ENCODE assay signal across 9 cellular contexts in genomic region chr17:74566132-74566753, GRCh38. TPM values are rescaled to one million over a fixed set of nuclear protein-coding genes. Genes with fewer than 3 reads are reported as not detected.
DNase-seq lines count a peak whose midpoint lies in the region; ATAC-seq and TF ChIP-seq lines count a peak whose summit lies in the region.
"Had no signal": no experiment of that assay in that cellular context is flagged by ENCODE, and none has a peak within 500 bp of the region (broad histone marks: within the 10 kb centered on the region; RNA-seq: fewer than 3 reads in every experiment).

No MANE protein-coding gene starts in this region.

- no peak overlapping the region for H3K27ac ChIP-seq in tibial artery

- no peaks in the 10 kb centered on the region for H3K36me3 ChIP-seq in tibial artery

- peaks cover 32% of the 10 kb centered on the region for H3K27me3 Mint-ChIP-seq in activated naive CD8-positive, alpha-beta T cell treated with anti-CD3 and anti-CD28 coated beads for 36 hours
- peaks cover 84% of the 10 kb centered on the region for H3K27me3 Mint-ChIP-seq in T-helper 17 cell

- ATAC-seq in T-helper 17 cell: no peak

- no peak overlapping the region for H3K4me3 ChIP-seq in tibial artery

- H3K36me3 Mint-ChIP-seq in activated naive CD8-positive, alpha-beta T cell treated with anti-CD3 and anti-CD28 coated beads for 36 hours: no peaks in the 10 kb centered on the region
- H3K36me3 Mint-ChIP-seq in T-helper 17 cell (ENCODE audit: low read depth): peaks cover 17% of the 10 kb centered on the region
- H3K36me3 Mint-ChIP-seq: activated naive CD4-positive, alpha-beta T cell treated with anti-CD3 and anti-CD28 coated beads, Interleukin-2, amount 50 U/mL, for 24 hours had no signal

- DNase-seq in activated gamma-delta T cell treated with Interleukin-2 at 50 U/mL for 16 hours (peak; percentile 14), activated gamma-delta T cell (lab: John Stamatoyannopoulos, UW) (no peak), NCI-H1092 treated with DMSO at 0.1 percent for 48 hours (lab: John Stamatoyannopoulos, UW) (peak; percentile 8), iris pigment epithelial cell (ENCODE audit: low read depth) (peak; percentile 15), tibial artery (peak in 1 of 2 donors; percentile 35), T-helper 17 cell (no peak), inferior parietal cortex (ENCODE audit: extremely low spot score) (no peak)
- DNase-seq in activated naive CD8-positive, alpha-beta T cell treated with anti-CD3 and anti-CD28 coated beads for 36 hours: peak; percentile 19

- intact Hi-C loops in tibial artery (cut with DNase I; ENCODE audit: low total_unique reads): no loop called here

- H3K27me3 ChIP-seq in tibial artery: peaks cover 0 to 33% of the 10 kb centered on the region in 2 donors

- no peaks in the 10 kb centered on the region for H3K9me3 ChIP-seq in tibial artery
- no peaks in the 10 kb centered on the region for H3K9me3 ChIP-seq in T-helper 17 cell (ENCODE audit: control insufficient read depth, low read length, poor library complexity, severe bottlenecking)

- no peak overlapping the region for H3K4me3 Mint-ChIP-seq in activated naive CD8-positive, alpha-beta T cell treated with anti-CD3 and anti-CD28 coated beads for 36 hours
- no peak overlapping the region for H3K4me3 Mint-ChIP-seq in T-helper 17 cell
- H3K4me3 Mint-ChIP-seq: activated naive CD4-positive, alpha-beta T cell treated with anti-CD3 and anti-CD28 coated beads, Interleukin-2, amount 50 U/mL, for 24 hours had no signal

- H3K9me3 Mint-ChIP-seq in activated naive CD8-positive, alpha-beta T cell treated with anti-CD3 and anti-CD28 coated beads for 36 hours: no peaks in the 10 kb centered on the region
- H3K9me3 Mint-ChIP-seq: activated naive CD4-positive, alpha-beta T cell treated with anti-CD3 and anti-CD28 coated beads, Interleukin-2, amount 50 U/mL, for 24 hours had no signal

- TF ChIP-seq CTCF in tibial artery (IDR thresholded peaks at IDR 0.05): peak; percentile 25 to 27

- H3K27ac Mint-ChIP-seq in activated naive CD8-positive, alpha-beta T cell treated with anti-CD3 and anti-CD28 coated beads for 36 hours: no peak overlapping the region
- H3K27ac Mint-ChIP-seq in T-helper 17 cell: no peak overlapping the region
- H3K27ac Mint-ChIP-seq: activated naive CD4-positive, alpha-beta T cell treated with anti-CD3 and anti-CD28 coated beads, Interleukin-2, amount 50 U/mL, for 24 hours had no signal

- H3K4me1 ChIP-seq in tibial artery: no peaks in the 10 kb centered on the region

- peaks cover 4% of the 10 kb centered on the region for H3K4me1 Mint-ChIP-seq in activated naive CD8-positive, alpha-beta T cell treated with anti-CD3 and anti-CD28 coated beads for 36 hours
- peaks cover 27% of the 10 kb centered on the region for H3K4me1 Mint-ChIP-seq in T-helper 17 cell
- H3K4me1 Mint-ChIP-seq: activated naive CD4-positive, alpha-beta T cell treated with anti-CD3 and anti-CD28 coated beads, Interleukin-2, amount 50 U/mL, for 24 hours had no signal

RNA-seq across cellular contexts. Expression of gene CD300H, which starts 1.1 kb away (rescaled TPM):
- not detected for total RNA-seq in activated naive CD8-positive, alpha-beta T cell treated with anti-CD3 and anti-CD28 coated beads for 36 hours
- total RNA-seq in T-helper 17 cell: not detected

RNA-seq across cellular contexts. Expression of gene CD300C, which starts 20.3 kb away (rescaled TPM):
- total RNA-seq in activated naive CD8-positive, alpha-beta T cell treated with anti-CD3 and anti-CD28 coated beads for 36 hours: not detected
- total RNA-seq in T-helper 17 cell: 1 to 10 TPM in 1 of 2 donors, under 1 TPM in 1; 0.37 to 1.2 TPM

RNA-seq across cellular contexts. Expression of gene CD300LD, which starts 25.8 kb away (rescaled TPM):
- total RNA-seq in activated naive CD8-positive, alpha-beta T cell treated with anti-CD3 and anti-CD28 coated beads for 36 hours: not detected
- total RNA-seq in T-helper 17 cell: not detected

RNA-seq across cellular contexts. Expression of gene CD300LB, which starts 35.0 kb away (rescaled TPM):
- not detected for total RNA-seq in activated naive CD8-positive, alpha-beta T cell treated with anti-CD3 and anti-CD28 coated beads for 36 hours
- 1 to 10 TPM in 1 of 2 donors, under 1 TPM in 1; 0.34 to 1.4 TPM for total RNA-seq in T-helper 17 cell

RNA-seq across cellular contexts. Expression of gene CD300E, which starts 57.3 kb away (rescaled TPM):
- total RNA-seq in activated naive CD8-positive, alpha-beta T cell treated with anti-CD3 and anti-CD28 coated beads for 36 hours: not detected
- 1 to 10 TPM in 1 of 2 donors, under 1 TPM in 1; 0.81 to 5.7 TPM for total RNA-seq in T-helper 17 cell

Comparison
In these comparisons a context has a peak if more than half of its experiments do, and no peak if none do; other contexts are left out.
1. DNase-seq: peak in activated gamma-delta T cell treated with Interleukin-2 at 50 U/mL for 16 hours (single experiment), NCI-H1092 treated with DMSO at 0.1 percent for 48 hours (single experiment), activated naive CD8-positive, alpha-beta T cell treated with anti-CD3 and anti-CD28 coated beads for 36 hours (single experiment) and iris pigment epithelial cell (single experiment); none in activated gamma-delta T cell (single experiment), T-helper 17 cell (0 of 3) and inferior parietal cortex (single experiment).